ENCODE assay signal across 14 cellular contexts in the genomic region with DNA sequence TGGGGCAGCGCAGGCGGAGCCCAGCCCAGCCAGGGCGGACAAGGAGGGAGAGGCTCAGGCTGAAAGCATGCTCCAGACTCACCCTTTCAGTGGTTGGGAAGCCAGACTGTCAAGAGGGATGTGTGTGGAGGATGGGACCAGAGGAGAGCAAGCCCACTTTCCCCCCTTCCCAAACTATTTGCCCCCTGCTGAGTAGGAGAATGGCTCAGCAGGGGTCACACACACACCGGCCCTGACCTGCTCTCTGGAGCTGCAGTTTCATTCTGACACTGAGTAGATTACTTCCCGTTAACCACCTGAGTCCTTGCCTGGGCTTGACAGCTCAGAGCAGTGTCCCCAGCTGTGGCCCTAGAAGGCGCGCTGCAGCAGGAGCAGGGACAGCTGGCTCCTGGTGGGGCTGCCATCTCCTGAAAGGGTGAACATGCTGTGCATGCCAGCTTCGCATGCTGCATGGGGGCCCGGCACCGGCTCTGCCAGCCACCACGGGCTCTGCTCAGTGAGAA. TPM values are rescaled to one million over a fixed set of nuclear protein-coding genes. Genes with fewer than 3 reads are reported as not detected.
DNase-seq lines count a peak whose midpoint lies in the region; ATAC-seq and TF ChIP-seq lines count a peak whose summit lies in the region.
"Had no signal": no experiment of that assay in that cellular context is flagged by ENCODE, and none has a peak within 500 bp of the region (broad histone marks: within the 10 kb centered on the region; RNA-seq: fewer than 3 reads in every experiment).

No MANE protein-coding gene starts in this region.

- no peak for TF ChIP-seq POLR2A in suprapubic skin (IDR thresholded peaks at IDR 0.05)

- H3K4me1 ChIP-seq in suprapubic skin (no peaks in the 10 kb centered on the region), right cardiac atrium (ENCODE audit: control insufficient read depth, insufficient read depth, low read length) (no peaks in the 10 kb centered on the region)

- no peak for TF ChIP-seq EP300 in suprapubic skin (IDR thresholded peaks at IDR 0.05)

- H3K27ac ChIP-seq in temporal lobe (ENCODE audit: low read depth, low read length) (peak overlapping the region; percentile 100), suprapubic skin (no peak overlapping the region), right cardiac atrium (ENCODE audit: low read length) (no peak overlapping the region)

- intact Hi-C loops in right cardiac atrium (cut with DNase I), result loop anchor here in 1 of 4 donors (10.0 kb wide), 2 partner anchors 63 to 263 kb away; no protein-coding TSS in a partner anchor

- H3K27me3 ChIP-seq in suprapubic skin, result peaks cover 3% of the 10 kb centered on the region
- H3K27me3 ChIP-seq in right cardiac atrium (ENCODE audit: control insufficient read depth, insufficient read depth), result no peaks in the 10 kb centered on the region

- no peaks in the 10 kb centered on the region for H3K9me3 ChIP-seq in suprapubic skin
- H3K9me3 ChIP-seq in right cardiac atrium (ENCODE audit: control insufficient read depth, low read length), result no peaks in the 10 kb centered on the region
- H3K9me3 ChIP-seq: left lung had no signal

- ATAC-seq in right cardiac atrium, result no peak
- ATAC-seq: left lung; stimulated activated naive CD8-positive, alpha-beta T cell treated with anti-CD3 and anti-CD28 coated beads, Interleukin-15, amount 100 ng/mL, for 72 hours had no signal

- TF ChIP-seq CTCF in suprapubic skin (IDR thresholded peaks at IDR 0.05), result no peak

- no peak overlapping the region for H3K4me3 ChIP-seq in suprapubic skin
- no peak overlapping the region for H3K4me3 ChIP-seq in right cardiac atrium (ENCODE audit: low read length)
- H3K4me3 ChIP-seq: left lung had no signal

- H3K36me3 ChIP-seq in suprapubic skin, result no peaks in the 10 kb centered on the region
- H3K36me3 ChIP-seq: left lung had no signal

- 66% methylated on average over 3 of the region's 11 CpGs for WGBS in suprapubic skin
- 83% methylated on average over 11 of the region's 11 CpGs for WGBS in right cardiac atrium

- DNase-seq in NCI-H187 (lab: John Stamatoyannopoulos, UW), result peak; percentile 32 to 33
- DNase-seq in NCI-H187 treated with DMSO at 0.1 percent for 48 hours (lab: John Stamatoyannopoulos, UW), result no peak
- DNase-seq in NCI-H2227 (lab: John Stamatoyannopoulos, UW; ENCODE audit: unreplicated experiment), result peak; percentile 92
- peak; percentile 38 for DNase-seq in iPS DF 4.7 (ENCODE audit: extremely low read depth, low spot score)
- DNase-seq in mesenteric fat pad (ENCODE audit: low spot score), result no peak
- DNase-seq in suprapubic skin (ENCODE audit: low spot score in 2 of 2), result no peak
- DNase-seq in right cardiac atrium, result no peak
- DNase-seq: foreskin fibroblast; NCI-H1092 treated with DMSO at 0.1 percent for 48 hours; stimulated activated naive CD8-positive, alpha-beta T cell treated with anti-CD3 and anti-CD28 coated beads, Interleukin-15, amount 100 ng/mL, for 72 hours had no signal

RNA-seq across cellular contexts. Expression of gene CNTN2, which starts 51.6 kb away (rescaled TPM):
- 23.4 TPM for total RNA-seq in temporal lobe
- not detected for total RNA-seq in mesenteric fat pad
- total RNA-seq in suprapubic skin, result 10 to 100 TPM in 1 of 4 donors, 1 to 10 TPM in 1, under 1 TPM in 2; 0.68 to 13.3 (median 1.7) TPM
- 1 to 10 TPM in 3 of 4 donors, under 1 TPM in 1; 0.78 to 1.8 (median 1.4) TPM for total RNA-seq in right cardiac atrium
- polyA plus RNA-seq in right cardiac atrium, result 1.4 TPM
- total RNA-seq: dermis microvascular lymphatic vessel endothelial cell, left lung, osteoblast had no signal

Comparison
In these comparisons a context has a peak if more than half of its experiments do, and no peak if none do; other contexts are left out.
1. DNase-seq: peak in NCI-H187 (2 of 2), NCI-H2227 (single experiment) and iPS DF 4.7 (single experiment); none in NCI-H187 treated with DMSO at 0.1 percent for 48 hours (single experiment), mesenteric fat pad (single experiment), suprapubic skin (0 of 2) and right cardiac atrium (0 of 3).